Comparison of ENCODE assay signal across 11 cellular contexts in genomic region chr17:61364463-61364846, GRCh38. TPM values are rescaled to one million over a fixed set of nuclear protein-coding genes. Genes with fewer than 3 reads are reported as not detected.
"Had no signal": no experiment of that assay in that cellular context is flagged by ENCODE, and none has a peak within 500 bp of the region (broad histone marks: within the 10 kb centered on the region; RNA-seq: fewer than 3 reads in every experiment).

No MANE protein-coding gene starts in this region.

- FAIRE-seq: H1, H54 had no signal

- ATAC-seq: GM23338, HCT116 had no signal

- DNase-seq: GM23248, GOT3, H7, H9, HCEC 1CT, HFFc6 had no signal

- H3K36me3 ChIP-seq: HAP-1 had no signal

- H3K4me1 ChIP-seq: HAP-1 had no signal

- H3K9ac ChIP-seq: GM23248 had no signal

- H3K4me2 ChIP-seq: GM23338 had no signal

- H3K27ac ChIP-seq: GM23248 had no signal

- H3K4me3 ChIP-seq: GM23248, GM23338, HAP-1 had no signal

- H2AFZ ChIP-seq: GM23248, GM23338 had no signal

- H3K9me3 ChIP-seq: HAP-1 had no signal

RNA-seq across cellular contexts. Expression of gene TBX2, which starts 35.2 kb away (rescaled TPM):
- total RNA-seq: GM23338, H1, H7, H9 had no signal
- polyA plus RNA-seq: GM23338, H1 had no signal
